Comparison of ENCODE assay signal across 11 cellular contexts in genomic region chr11:85249482-85249881, GRCh38.
"Had no signal": no experiment of that assay in that cellular context is flagged by ENCODE, and none has a peak within 500 bp of the region (broad histone marks: within the 10 kb centered on the region; RNA-seq: fewer than 3 reads in every experiment).

No MANE protein-coding gene starts in this region.

- H3K9me3 ChIP-seq: HAP-1 had no signal

- H3K27ac Mint-ChIP-seq: GM23338, H9, HFFc6 had no signal

- H3K9me3 Mint-ChIP-seq: H9 had no signal

- H3K4me3 Mint-ChIP-seq: GM23338, H9, HFFc6 had no signal

- DNase-seq: GM23248, GOT3, H7, H9, HCEC 1CT, HFFc6 had no signal

- H3K9ac ChIP-seq: GM23248 had no signal

- H3K27ac ChIP-seq: GM23248 had no signal

- FAIRE-seq: H1, H54 had no signal

- H2AFZ ChIP-seq: GM23248, GM23338 had no signal

- H3K4me1 Mint-ChIP-seq: GM23338, H9 had no signal

- H3K4me2 ChIP-seq: GM23338 had no signal

- H3K36me3 ChIP-seq: HAP-1 had no signal

- H3K4me3 ChIP-seq: GM23248, GM23338, HAP-1 had no signal

- ATAC-seq: GM23338, HCT116 had no signal
